19 cellular contexts compared by ENCODE assay signal in the genomic region with DNA sequence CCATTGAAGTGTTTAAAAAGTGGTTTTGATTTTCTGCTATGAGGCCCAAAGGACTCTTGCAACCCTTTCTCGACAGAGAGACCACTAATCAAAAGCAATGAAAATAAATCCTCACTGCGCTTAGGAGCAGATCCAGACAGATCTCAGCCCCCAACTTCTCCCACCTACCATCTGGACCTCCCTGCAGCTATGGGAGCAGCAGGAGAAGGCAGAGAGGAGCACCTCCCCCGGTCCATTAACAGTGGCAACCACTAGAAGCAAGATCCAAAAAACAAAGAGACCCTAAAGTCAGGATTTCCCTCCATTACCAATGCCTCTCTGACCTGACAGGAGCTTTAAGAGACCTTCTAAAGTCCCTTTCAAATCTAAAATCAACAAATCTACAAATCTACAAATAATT.
DNase-seq lines count a peak whose midpoint lies in the region; ATAC-seq and TF ChIP-seq lines count a peak whose summit lies in the region.
"Had no signal": no experiment of that assay in that cellular context is flagged by ENCODE, and none has a peak within 500 bp of the region (broad histone marks: within the 10 kb centered on the region; RNA-seq: fewer than 3 reads in every experiment).

No MANE protein-coding gene starts in this region.

- H3K27ac Mint-ChIP-seq in activated CD4-positive, alpha-beta T cell treated with anti-CD3 and anti-CD28 coated beads, Interleukin-2, amount 10 ng/mL, durations not matched to agents 24 days and 14 days: peak overlapping the region; percentile 17
- no peak overlapping the region for H3K27ac Mint-ChIP-seq in WTC11
- peak overlapping the region; percentile 77 for H3K27ac Mint-ChIP-seq in nephron progenitor cell
- H3K27ac Mint-ChIP-seq: CD4-positive, alpha-beta T cell had no signal

- no peak for DNase-seq in activated CD4-positive, alpha-beta T cell treated with anti-CD3 and anti-CD28 coated beads, Interleukin-2, amount 10 ng/mL, durations not matched to agents 24 days and 14 days
- DNase-seq in activated CD4-positive, alpha-beta T cell treated with anti-CD3 and anti-CD28 coated beads for 4 hours: no peak
- no peak for DNase-seq in WTC11 (ENCODE audit: low spot score)
- DNase-seq in nephron progenitor cell: no peak
- no peak for DNase-seq in NOMO-1 treated with dmso at 0.1 percent for 144 hours (lab: John Stamatoyannopoulos, UW; ENCODE audit: unreplicated experiment)
- DNase-seq: CD4-positive, alpha-beta T cell; Karpas-422; NCI-H1092; NCI-H1417 treated with DMSO at 0.1 percent for 48 hours; NCI-H187 treated with DMSO at 0.1 percent for 48 hours; NCI-H2107; NCI-H526; OCI-M1; Peyer's patch; SHP77 treated with DMSO at 0.1 percent for 48 hours had no signal

- CTCF ChIA-PET in WTC11 (lab: Charles Lee): no interaction called here

- H3K4me1 Mint-ChIP-seq in activated CD4-positive, alpha-beta T cell treated with anti-CD3 and anti-CD28 coated beads, Interleukin-2, amount 10 ng/mL, durations not matched to agents 24 days and 14 days: peaks cover 21% of the 10 kb centered on the region
- H3K4me1 Mint-ChIP-seq in WTC11 (peaks cover 21% of the 10 kb centered on the region), nephron progenitor cell (peaks cover 54% of the 10 kb centered on the region)

- H3K36me3 Mint-ChIP-seq in activated CD4-positive, alpha-beta T cell treated with anti-CD3 and anti-CD28 coated beads, Interleukin-2, amount 10 ng/mL, durations not matched to agents 24 days and 14 days (ENCODE audit: low read depth): no peaks in the 10 kb centered on the region
- no peaks in the 10 kb centered on the region for H3K36me3 Mint-ChIP-seq in WTC11
- H3K36me3 Mint-ChIP-seq in nephron progenitor cell (ENCODE audit: low read depth): peaks cover 4% of the 10 kb centered on the region

- ATAC-seq in WTC11 (peak; percentile 58), HG02981 (IDR thresholded peaks at IDR 0.05; ENCODE audit: unreplicated experiment) (no peak), HG02885 (IDR thresholded peaks at IDR 0.05; ENCODE audit: poor library complexity, unreplicated experiment) (no peak)
- ATAC-seq: HCT116, HepG2 had no signal

- intact Hi-C loops in activated CD4-positive, alpha-beta T cell treated with anti-CD3 and anti-CD28 coated beads, Interleukin-2, amount 10 ng/mL, durations not matched to agents 24 days and 14 days (cut with micrococcal nuclease): loop anchor here (5.0 kb wide), 1 partner anchor 97 kb away; a partner anchor contains a TSS

- POLR2A ChIA-PET in WTC11 (lab: Charles Lee): no interaction called here

- H3K9me3 Mint-ChIP-seq in activated CD4-positive, alpha-beta T cell treated with anti-CD3 and anti-CD28 coated beads, Interleukin-2, amount 10 ng/mL, durations not matched to agents 24 days and 14 days: peaks cover 9% of the 10 kb centered on the region
- H3K9me3 Mint-ChIP-seq in WTC11 (no peaks in the 10 kb centered on the region), nephron progenitor cell (peaks cover 9% of the 10 kb centered on the region)

- H3K4me3 Mint-ChIP-seq in activated CD4-positive, alpha-beta T cell treated with anti-CD3 and anti-CD28 coated beads, Interleukin-2, amount 10 ng/mL, durations not matched to agents 24 days and 14 days: no peak overlapping the region
- H3K4me3 Mint-ChIP-seq in WTC11 (no peak overlapping the region), nephron progenitor cell (peak overlapping the region; percentile 6)
- H3K4me3 Mint-ChIP-seq: CD4-positive, alpha-beta T cell had no signal

- TF ChIP-seq CTCF in WTC11 (IDR thresholded peaks at IDR 0.05) (no peak), nephron progenitor cell (IDR thresholded peaks at IDR 0.05) (no peak)

- no peaks in the 10 kb centered on the region for H3K27me3 Mint-ChIP-seq in activated CD4-positive, alpha-beta T cell treated with anti-CD3 and anti-CD28 coated beads, Interleukin-2, amount 10 ng/mL, durations not matched to agents 24 days and 14 days
- H3K27me3 Mint-ChIP-seq in WTC11 (ENCODE audit: low read depth): no peaks in the 10 kb centered on the region
- peaks cover 4% of the 10 kb centered on the region for H3K27me3 Mint-ChIP-seq in nephron progenitor cell (ENCODE audit: low read depth, poor library complexity)

TF ChIP-seq in WTC11, 78 proteins besides CTCF, POLR2A, EP300 and RAD21:
- TF ChIP-seq, protein P1, sequence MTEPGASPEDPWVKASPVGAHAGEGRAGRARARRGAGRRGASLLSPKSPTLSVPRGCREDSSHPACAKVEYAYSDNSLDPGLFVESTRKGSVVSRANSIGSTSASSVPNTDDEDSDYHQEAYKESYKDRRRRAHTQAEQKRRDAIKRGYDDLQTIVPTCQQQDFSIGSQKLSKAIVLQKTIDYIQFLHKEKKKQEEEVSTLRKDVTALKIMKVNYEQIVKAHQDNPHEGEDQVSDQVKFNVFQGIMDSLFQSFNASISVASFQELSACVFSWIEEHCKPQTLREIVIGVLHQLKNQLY (CRISPR knock-in tag; IDR thresholded peaks at IDR 0.05): no peak
- TF ChIP-seq, protein P2, sequence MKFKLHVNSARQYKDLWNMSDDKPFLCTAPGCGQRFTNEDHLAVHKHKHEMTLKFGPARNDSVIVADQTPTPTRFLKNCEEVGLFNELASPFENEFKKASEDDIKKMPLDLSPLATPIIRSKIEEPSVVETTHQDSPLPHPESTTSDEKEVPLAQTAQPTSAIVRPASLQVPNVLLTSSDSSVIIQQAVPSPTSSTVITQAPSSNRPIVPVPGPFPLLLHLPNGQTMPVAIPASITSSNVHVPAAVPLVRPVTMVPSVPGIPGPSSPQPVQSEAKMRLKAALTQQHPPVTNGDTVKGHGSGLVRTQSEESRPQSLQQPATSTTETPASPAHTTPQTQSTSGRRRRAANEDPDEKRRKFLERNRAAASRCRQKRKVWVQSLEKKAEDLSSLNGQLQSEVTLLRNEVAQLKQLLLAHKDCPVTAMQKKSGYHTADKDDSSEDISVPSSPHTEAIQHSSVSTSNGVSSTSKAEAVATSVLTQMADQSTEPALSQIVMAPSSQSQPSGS (CRISPR knock-in tag; IDR thresholded peaks at IDR 0.05; ENCODE audit: borderline replicate concordance, low read depth): no peak
- no peak for TF ChIP-seq SOX15 (CRISPR knock-in tag; IDR thresholded peaks at IDR 0.05)
- TF ChIP-seq, protein P3, sequence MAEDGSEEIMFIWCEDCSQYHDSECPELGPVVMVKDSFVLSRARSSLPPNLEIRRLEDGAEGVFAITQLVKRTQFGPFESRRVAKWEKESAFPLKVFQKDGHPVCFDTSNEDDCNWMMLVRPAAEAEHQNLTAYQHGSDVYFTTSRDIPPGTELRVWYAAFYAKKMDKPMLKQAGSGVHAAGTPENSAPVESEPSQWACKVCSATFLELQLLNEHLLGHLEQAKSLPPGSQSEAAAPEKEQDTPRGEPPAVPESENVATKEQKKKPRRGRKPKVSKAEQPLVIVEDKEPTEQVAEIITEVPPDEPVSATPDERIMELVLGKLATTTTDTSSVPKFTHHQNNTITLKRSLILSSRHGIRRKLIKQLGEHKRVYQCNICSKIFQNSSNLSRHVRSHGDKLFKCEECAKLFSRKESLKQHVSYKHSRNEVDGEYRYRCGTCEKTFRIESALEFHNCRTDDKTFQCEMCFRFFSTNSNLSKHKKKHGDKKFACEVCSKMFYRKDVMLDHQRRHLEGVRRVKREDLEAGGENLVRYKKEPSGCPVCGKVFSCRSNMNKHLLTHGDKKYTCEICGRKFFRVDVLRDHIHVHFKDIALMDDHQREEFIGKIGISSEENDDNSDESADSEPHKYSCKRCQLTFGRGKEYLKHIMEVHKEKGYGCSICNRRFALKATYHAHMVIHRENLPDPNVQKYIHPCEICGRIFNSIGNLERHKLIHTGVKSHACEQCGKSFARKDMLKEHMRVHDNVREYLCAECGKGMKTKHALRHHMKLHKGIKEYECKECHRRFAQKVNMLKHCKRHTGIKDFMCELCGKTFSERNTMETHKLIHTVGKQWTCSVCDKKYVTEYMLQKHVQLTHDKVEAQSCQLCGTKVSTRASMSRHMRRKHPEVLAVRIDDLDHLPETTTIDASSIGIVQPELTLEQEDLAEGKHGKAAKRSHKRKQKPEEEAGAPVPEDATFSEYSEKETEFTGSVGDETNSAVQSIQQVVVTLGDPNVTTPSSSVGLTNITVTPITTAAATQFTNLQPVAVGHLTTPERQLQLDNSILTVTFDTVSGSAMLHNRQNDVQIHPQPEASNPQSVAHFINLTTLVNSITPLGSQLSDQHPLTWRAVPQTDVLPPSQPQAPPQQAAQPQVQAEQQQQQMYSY (CRISPR knock-in tag; IDR thresholded peaks at IDR 0.05): no peak
- TF ChIP-seq, protein P4, sequence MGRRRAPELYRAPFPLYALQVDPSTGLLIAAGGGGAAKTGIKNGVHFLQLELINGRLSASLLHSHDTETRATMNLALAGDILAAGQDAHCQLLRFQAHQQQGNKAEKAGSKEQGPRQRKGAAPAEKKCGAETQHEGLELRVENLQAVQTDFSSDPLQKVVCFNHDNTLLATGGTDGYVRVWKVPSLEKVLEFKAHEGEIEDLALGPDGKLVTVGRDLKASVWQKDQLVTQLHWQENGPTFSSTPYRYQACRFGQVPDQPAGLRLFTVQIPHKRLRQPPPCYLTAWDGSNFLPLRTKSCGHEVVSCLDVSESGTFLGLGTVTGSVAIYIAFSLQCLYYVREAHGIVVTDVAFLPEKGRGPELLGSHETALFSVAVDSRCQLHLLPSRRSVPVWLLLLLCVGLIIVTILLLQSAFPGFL (CRISPR knock-in tag; IDR thresholded peaks at IDR 0.05; ENCODE audit: borderline replicate concordance): no peak
- TF ChIP-seq ESRRA (CRISPR knock-in tag; IDR thresholded peaks at IDR 0.05; ENCODE audit: borderline replicate concordance): no peak
- no peak for TF ChIP-seq NR2C2 (CRISPR knock-in tag; IDR thresholded peaks at IDR 0.05)
- no peak for TF ChIP-seq NFATC4 (CRISPR knock-in tag; IDR thresholded peaks at IDR 0.05)
- no peak for TF ChIP-seq ZNF423 (CRISPR knock-in tag; IDR thresholded peaks at IDR 0.05)
- TF ChIP-seq NFYB (CRISPR knock-in tag; conservative IDR thresholded peaks at IDR 0.05; ENCODE audit: low read depth): no peak
- TF ChIP-seq, protein P5, sequence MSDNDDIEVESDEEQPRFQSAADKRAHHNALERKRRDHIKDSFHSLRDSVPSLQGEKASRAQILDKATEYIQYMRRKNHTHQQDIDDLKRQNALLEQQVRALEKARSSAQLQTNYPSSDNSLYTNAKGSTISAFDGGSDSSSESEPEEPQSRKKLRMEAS (CRISPR knock-in tag; IDR thresholded peaks at IDR 0.05): no peak
- no peak for TF ChIP-seq PRRX2 (CRISPR knock-in tag; IDR thresholded peaks at IDR 0.05)
- TF ChIP-seq IRF2 (CRISPR knock-in tag; IDR thresholded peaks at IDR 0.05; ENCODE audit: borderline replicate concordance, low read depth): no peak
- no peak for TF ChIP-seq ZNF138 (CRISPR knock-in tag; conservative IDR thresholded peaks at IDR 0.05)
- TF ChIP-seq, protein P6, sequence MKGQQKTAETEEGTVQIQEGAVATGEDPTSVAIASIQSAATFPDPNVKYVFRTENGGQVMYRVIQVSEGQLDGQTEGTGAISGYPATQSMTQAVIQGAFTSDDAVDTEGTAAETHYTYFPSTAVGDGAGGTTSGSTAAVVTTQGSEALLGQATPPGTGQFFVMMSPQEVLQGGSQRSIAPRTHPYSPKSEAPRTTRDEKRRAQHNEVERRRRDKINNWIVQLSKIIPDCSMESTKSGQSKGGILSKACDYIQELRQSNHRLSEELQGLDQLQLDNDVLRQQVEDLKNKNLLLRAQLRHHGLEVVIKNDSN (CRISPR knock-in tag; IDR thresholded peaks at IDR 0.05): no peak
